ENCODE assay signal across 8 cellular contexts in the genomic region with DNA sequence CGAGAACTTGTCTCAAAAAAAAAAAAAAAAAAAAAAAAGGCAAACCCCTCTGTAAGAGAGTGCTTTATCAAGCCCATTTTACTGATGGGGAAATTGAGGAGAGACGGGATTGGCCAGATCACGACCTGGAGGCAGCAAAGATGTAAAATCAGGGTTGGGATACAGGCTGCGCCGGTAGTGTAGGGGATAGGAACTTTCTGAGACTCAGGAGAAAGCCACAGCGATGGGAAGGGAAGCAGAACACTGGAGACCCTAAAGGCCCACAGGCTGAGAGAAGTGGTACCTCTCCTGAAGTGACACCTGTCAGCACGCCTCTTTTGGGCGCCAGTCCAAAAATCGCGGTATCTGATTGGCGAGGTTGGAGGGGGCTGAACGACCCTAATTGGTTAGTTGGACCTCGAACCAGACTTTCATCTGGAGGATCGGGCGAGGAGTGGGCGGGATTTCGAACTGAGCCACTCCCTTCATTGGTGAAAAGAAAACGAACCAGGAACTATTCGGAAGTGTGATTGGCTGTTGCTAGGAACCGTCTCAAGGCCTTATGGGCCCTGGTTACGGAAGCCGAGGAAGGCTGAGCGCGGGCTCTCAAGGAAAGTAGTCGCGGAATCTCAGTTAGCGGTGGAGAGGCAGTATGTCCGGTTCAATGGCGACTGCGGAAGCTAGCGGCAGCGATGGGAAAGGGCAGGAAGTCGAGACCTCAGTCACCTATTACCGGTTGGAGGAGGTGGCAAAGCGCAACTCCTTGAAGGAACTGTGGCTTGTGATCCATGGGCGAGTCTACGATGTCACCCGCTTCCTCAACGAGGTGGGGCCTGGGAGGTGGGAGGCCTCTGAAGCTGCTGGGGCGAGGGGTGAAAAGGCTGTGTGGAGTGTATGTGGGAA. TPM values are rescaled to one million over a fixed set of nuclear protein-coding genes. Genes with fewer than 3 reads are reported as not detected.
DNase-seq lines count a peak whose midpoint lies in the region; ATAC-seq, FAIRE-seq and TF ChIP-seq lines count a peak whose summit lies in the region.

Gene CYB5B (plus strand): TSS at position 567 of the 882 bp plus-strand sequence. CDS start 65 bp downstream, at position 632.

- CTCF ChIA-PET in T-cell (lab: Charles Lee), result interaction anchor here in 1 of 2 donors (0.7 to 1.3 kb wide), 2 partner anchors 20 to 84 kb away, joined by 3 read pairs; no protein-coding TSS in a partner anchor

- peak within 1 kb of the TSS; percentile 91 to 96 (median 94) for H3K4me3 Mint-ChIP-seq in T-cell
- peak within 1 kb of the TSS; percentile 99 for H3K4me3 Mint-ChIP-seq in type B pancreatic cell

- H3K9me3 ChIP-seq in heart left ventricle, result peaks cover 0 to 5% (median 0%) of the 10 kb centered on the region in 12 donors

- no peak within 1 kb of the TSS for H3K27ac ChIP-seq in adipose tissue (ENCODE audit: low read depth, low read length)
- H3K27ac ChIP-seq in heart left ventricle, result peak within 1 kb of the TSS; percentile 54 to 86 (median 80)

- no peaks in the 10 kb centered on the region for H3K27me3 ChIP-seq in heart left ventricle

- DNase-seq in GM12891 (ENCODE audit: insufficient read length, low spot score) (peak; percentile 79), NCI-H1436 treated with DMSO at 0.1 percent for 48 hours (lab: John Stamatoyannopoulos, UW) (peak; percentile 99), T-cell (peak; percentile 88 to 98 (median 96)), heart left ventricle (peak; percentile 91 to 96 (median 95)), pons (ENCODE audit: low spot score) (peak; percentile 99), type B pancreatic cell (ENCODE audit: extremely low spot score, unreplicated experiment) (peak; percentile 88)

- H3K4me1 ChIP-seq in heart left ventricle, result peaks cover 0 to 17% (median 11%) of the 10 kb centered on the region in 12 donors

- H3K27ac Mint-ChIP-seq in T-cell, result peak within 1 kb of the TSS; percentile 93 to 95
- peak within 1 kb of the TSS; percentile 98 for H3K27ac Mint-ChIP-seq in type B pancreatic cell

- peak within 1 kb of the TSS; percentile 64 to 91 (median 76) for H3K4me3 ChIP-seq in heart left ventricle

- TF ChIP-seq POLR2A in GM12891 (IDR thresholded peaks at IDR 0.05; ENCODE audit: low read depth, low read length) (peak; percentile 96), heart left ventricle (IDR thresholded peaks at IDR 0.05) (peak in 1 of 2 donors; percentile 66)

- peak; percentile 95 for FAIRE-seq in GM12891 (lab: Jason Lieb, UNC)

- H3K4me1 Mint-ChIP-seq in T-cell (peaks cover 32 to 39% (median 36%) of the 10 kb centered on the region in 3 donors), type B pancreatic cell (ENCODE audit: unreplicated experiment) (peaks cover 18% of the 10 kb centered on the region)

- ATAC-seq in HG02840 (IDR thresholded peaks at IDR 0.05; ENCODE audit: low FRiP score, unreplicated experiment) (peak; percentile 99), T-cell (replicated peaks in 1 of 4) (peak; percentile 95 to 97 (median 96)), heart left ventricle (peak; percentile 99 to 100 (median 99))

- 3% methylated on average over 40 of the region's 40 CpGs for WGBS in adipose tissue, 3 donors
- WGBS in heart left ventricle, 4 donors, result 3 to 4% (median 3%) methylated on average over 37 to 40 of the region's 40 CpGs

- POLR2A ChIA-PET in T-cell (lab: Charles Lee), result interaction anchor here (0.6 to 1.6 kb wide), 2 partner anchors 14 to 20 kb away, joined by 5 to 6 read pairs; no protein-coding TSS in a partner anchor

- H3K36me3 Mint-ChIP-seq in T-cell, result peaks cover 21% of the 10 kb centered on the region
- peaks cover 28% of the 10 kb centered on the region for H3K36me3 Mint-ChIP-seq in type B pancreatic cell

- H3K27me3 Mint-ChIP-seq in T-cell (no peaks in the 10 kb centered on the region), type B pancreatic cell (no peaks in the 10 kb centered on the region)

- TF ChIP-seq CTCF in heart left ventricle (IDR thresholded peaks at IDR 0.05) (peak in 1 of 12 donors; percentile 3), type B pancreatic cell (conservative IDR thresholded peaks at IDR 0.05) (peak; percentile 23)

- H3K9me3 Mint-ChIP-seq in T-cell, result peaks cover 6 to 9% (median 7%) of the 10 kb centered on the region in 3 donors
- peaks cover 8% of the 10 kb centered on the region for H3K9me3 Mint-ChIP-seq in type B pancreatic cell

- intact Hi-C loops in heart left ventricle (cut with DNase I), result loop anchor here in 8 of 10 donors (2.0 to 10.0 kb wide), 4 partner anchors 27 to 143 kb away; partner anchors contain the start of gene NFAT5 (in 6 of the 8)

- peaks cover 0 to 26% (median 23%) of the 10 kb centered on the region in 9 donors for H3K36me3 ChIP-seq in heart left ventricle

TF ChIP-seq in GM12891, 5 proteins besides CTCF, POLR2A, EP300 and RAD21:
- TF ChIP-seq TAF1 (IDR thresholded peaks at IDR 0.05; ENCODE audit: low read depth, low read length) (peak; percentile 89), PAX5 (IDR thresholded peaks at IDR 0.05; ENCODE audit: insufficient read depth, low read length, severe bottlenecking) (no peak), POU2F2 (IDR thresholded peaks at IDR 0.05; ENCODE audit: low read depth, low read length) (no peak), POLR2AphosphoS5 (IDR thresholded peaks at IDR 0.05; ENCODE audit: low read depth, low read length) (peak; percentile 96), SPI1 (IDR thresholded peaks at IDR 0.05; ENCODE audit: low read depth, low read length) (peak; percentile 23; the same call in 1 of the 2 replicates)

RNA-seq across cellular contexts. Expression of gene CYB5B, which starts in this region (rescaled TPM):
- polyA plus RNA-seq in GM12891 (2012; ENCODE audit: low read depth, missing spikeins), result 107 TPM
- total RNA-seq in T-cell (10 to 100 TPM; 42.9 to 62.0 (median 54.4) TPM), heart left ventricle (10 to 100 TPM; 31.1 to 89.2 (median 65.0) TPM), type B pancreatic cell (ENCODE audit: low replicate concordance) (91.9 and 104 TPM in 2 replicates)
- polyA plus RNA-seq in adipose tissue (10 to 100 TPM; 24.9 to 63.0 (median 54.0) TPM), heart left ventricle (10 to 100 TPM; 46.3 to 65.7 TPM)
